Comparison of ENCODE assay signal across 1 cellular context in the genomic region with DNA sequence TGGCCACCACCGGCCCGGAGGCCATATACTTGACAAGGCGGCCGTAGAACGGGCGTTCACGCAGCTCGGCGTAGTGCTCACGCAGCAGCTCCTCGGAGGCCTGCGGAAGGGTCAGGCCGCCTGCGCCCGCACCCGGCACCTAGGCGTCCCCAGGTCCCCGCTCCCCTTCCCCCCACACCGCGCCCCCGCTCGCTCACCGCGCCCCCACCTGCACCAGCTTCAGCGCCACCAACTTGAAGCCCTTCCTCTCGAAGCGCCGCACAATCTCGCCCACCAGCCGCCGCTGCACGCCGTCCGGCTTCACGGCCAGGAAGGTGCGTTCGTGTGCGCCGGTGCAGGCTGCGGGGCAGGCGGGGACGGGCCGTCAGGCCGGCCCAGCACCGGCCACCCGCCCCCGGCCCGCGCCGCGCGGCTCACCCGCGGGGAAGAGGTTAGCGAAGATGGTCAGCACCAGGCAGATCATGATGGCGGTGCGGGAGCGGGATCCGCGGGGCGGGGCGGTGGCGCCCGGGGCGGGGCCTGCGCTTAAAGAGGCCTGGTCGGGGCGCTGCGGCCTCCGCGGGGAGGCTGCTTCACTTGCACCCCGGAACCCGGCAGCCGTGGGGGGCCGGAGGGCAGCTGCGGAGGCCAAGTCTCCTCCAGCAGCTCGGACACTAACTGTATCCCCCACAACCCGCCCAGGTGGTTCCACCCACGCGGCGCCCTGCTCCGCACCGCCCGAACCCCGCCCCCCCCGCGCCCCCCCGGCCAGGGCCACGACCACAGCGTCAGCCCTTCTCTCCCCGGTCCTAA.
A peak's percentile ranks its signal among the peaks of the same experiment; 100 is the strongest.
TF ChIP-seq lines count a peak whose summit lies in the region.

A gene (minus strand): TSS at position 472 of the 792 bp plus-strand sequence. CDS start 9 bp downstream, at position 463.

TF ChIP-seq in HepG2, 621 proteins besides CTCF, POLR2A, EP300 and RAD21 (continued from another document):
- TF ChIP-seq MAZ (IDR thresholded peaks at IDR 0.05; ENCODE audit: borderline replicate concordance, low read depth, low read length), result no peak
- peak; percentile 77 for TF ChIP-seq MAZ (CRISPR knock-in tag; IDR thresholded peaks at IDR 0.05; ENCODE audit: low read depth)
- TF ChIP-seq, protein P1, sequence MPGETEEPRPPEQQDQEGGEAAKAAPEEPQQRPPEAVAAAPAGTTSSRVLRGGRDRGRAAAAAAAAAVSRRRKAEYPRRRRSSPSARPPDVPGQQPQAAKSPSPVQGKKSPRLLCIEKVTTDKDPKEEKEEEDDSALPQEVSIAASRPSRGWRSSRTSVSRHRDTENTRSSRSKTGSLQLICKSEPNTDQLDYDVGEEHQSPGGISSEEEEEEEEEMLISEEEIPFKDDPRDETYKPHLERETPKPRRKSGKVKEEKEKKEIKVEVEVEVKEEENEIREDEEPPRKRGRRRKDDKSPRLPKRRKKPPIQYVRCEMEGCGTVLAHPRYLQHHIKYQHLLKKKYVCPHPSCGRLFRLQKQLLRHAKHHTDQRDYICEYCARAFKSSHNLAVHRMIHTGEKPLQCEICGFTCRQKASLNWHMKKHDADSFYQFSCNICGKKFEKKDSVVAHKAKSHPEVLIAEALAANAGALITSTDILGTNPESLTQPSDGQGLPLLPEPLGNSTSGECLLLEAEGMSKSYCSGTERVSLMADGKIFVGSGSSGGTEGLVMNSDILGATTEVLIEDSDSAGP (CRISPR knock-in tag; IDR thresholded peaks at IDR 0.05; ENCODE audit: borderline replicate concordance), result peak; percentile 52; the same call in 1 of the 2 replicates
- no peak for TF ChIP-seq SMARCE1 (IDR thresholded peaks at IDR 0.05; ENCODE audit: borderline replicate concordance)
- TF ChIP-seq RELA (CRISPR knock-in tag; IDR thresholded peaks at IDR 0.05), result no peak
- TF ChIP-seq HMGA1 (CRISPR knock-in tag; conservative IDR thresholded peaks at IDR 0.05), result no peak
- TF ChIP-seq POLR2G (IDR thresholded peaks at IDR 0.05; ENCODE audit: low read depth, low read length), result peak; percentile 41; the same call in 1 of the 2 replicates
- TF ChIP-seq ZNF264 (CRISPR knock-in tag; IDR thresholded peaks at IDR 0.05), result no peak
- TF ChIP-seq ZFX (CRISPR knock-in tag; IDR thresholded peaks at IDR 0.05; ENCODE audit: low read depth), result peak; percentile 45; the same call in 1 of the 2 replicates
- TF ChIP-seq GABPB1 (CRISPR knock-in tag; IDR thresholded peaks at IDR 0.05), result peak; percentile 24; the same call in 1 of the 2 replicates
- TF ChIP-seq, protein P2, sequence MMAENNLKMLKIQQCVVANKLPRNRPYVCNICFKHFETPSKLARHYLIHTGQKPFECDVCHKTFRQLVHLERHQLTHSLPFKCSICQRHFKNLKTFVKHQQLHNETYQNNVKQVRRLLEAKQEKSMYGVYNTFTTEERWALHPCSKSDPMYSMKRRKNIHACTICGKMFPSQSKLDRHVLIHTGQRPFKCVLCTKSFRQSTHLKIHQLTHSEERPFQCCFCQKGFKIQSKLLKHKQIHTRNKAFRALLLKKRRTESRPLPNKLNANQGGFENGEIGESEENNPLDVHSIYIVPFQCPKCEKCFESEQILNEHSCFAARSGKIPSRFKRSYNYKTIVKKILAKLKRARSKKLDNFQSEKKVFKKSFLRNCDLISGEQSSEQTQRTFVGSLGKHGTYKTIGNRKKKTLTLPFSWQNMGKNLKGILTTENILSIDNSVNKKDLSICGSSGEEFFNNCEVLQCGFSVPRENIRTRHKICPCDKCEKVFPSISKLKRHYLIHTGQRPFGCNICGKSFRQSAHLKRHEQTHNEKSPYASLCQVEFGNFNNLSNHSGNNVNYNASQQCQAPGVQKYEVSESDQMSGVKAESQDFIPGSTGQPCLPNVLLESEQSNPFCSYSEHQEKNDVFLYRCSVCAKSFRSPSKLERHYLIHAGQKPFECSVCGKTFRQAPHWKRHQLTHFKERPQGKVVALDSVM (CRISPR knock-in tag; IDR thresholded peaks at IDR 0.05), result peak; percentile 68; the same call in 1 of the 2 replicates
- TF ChIP-seq YY1 (IDR thresholded peaks at IDR 0.05; ENCODE audit: insufficient read depth, insufficient replicate concordance, low read depth, low read length), result peak; percentile 77
- TF ChIP-seq, protein P3, sequence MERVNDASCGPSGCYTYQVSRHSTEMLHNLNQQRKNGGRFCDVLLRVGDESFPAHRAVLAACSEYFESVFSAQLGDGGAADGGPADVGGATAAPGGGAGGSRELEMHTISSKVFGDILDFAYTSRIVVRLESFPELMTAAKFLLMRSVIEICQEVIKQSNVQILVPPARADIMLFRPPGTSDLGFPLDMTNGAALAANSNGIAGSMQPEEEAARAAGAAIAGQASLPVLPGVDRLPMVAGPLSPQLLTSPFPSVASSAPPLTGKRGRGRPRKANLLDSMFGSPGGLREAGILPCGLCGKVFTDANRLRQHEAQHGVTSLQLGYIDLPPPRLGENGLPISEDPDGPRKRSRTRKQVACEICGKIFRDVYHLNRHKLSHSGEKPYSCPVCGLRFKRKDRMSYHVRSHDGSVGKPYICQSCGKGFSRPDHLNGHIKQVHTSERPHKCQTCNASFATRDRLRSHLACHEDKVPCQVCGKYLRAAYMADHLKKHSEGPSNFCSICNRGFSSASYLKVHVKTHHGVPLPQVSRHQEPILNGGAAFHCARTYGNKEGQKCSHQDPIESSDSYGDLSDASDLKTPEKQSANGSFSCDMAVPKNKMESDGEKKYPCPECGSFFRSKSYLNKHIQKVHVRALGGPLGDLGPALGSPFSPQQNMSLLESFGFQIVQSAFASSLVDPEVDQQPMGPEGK (CRISPR knock-in tag; IDR thresholded peaks at IDR 0.05), result peak; percentile 47
- TF ChIP-seq PHF8 (CRISPR knock-in tag; IDR thresholded peaks at IDR 0.05), result peak; percentile 13; the same call in 1 of the 2 replicates
TF ChIP-seq in HepG2: peak in this region for 16.
